17 cellular contexts compared by ENCODE assay signal in the genomic region with DNA sequence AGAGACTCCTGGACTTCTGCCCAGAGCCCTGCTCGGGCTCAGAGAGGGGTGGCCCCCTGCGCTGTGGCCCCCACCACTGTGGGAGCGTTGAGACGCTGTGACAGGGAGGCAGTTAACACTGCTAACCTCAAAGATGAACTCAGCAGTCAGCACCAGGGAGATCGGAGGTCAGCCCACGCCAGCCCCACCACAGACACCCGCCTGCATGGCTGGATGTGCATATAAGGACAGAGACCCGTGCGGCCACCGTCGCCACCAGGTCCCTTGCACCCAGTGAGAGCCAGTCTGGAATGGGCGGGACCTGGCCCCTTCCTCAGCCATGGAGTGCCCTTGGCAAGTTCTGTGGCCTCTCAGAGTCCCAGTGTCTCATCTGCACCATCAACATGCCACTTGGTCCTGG. TPM values are rescaled to one million over a fixed set of nuclear protein-coding genes. Genes with fewer than 3 reads are reported as not detected.
DNase-seq lines count a peak whose midpoint lies in the region; ATAC-seq and TF ChIP-seq lines count a peak whose summit lies in the region.
"Had no signal": no experiment of that assay in that cellular context is flagged by ENCODE, and none has a peak within 500 bp of the region (broad histone marks: within the 10 kb centered on the region; RNA-seq: fewer than 3 reads in every experiment).

No MANE protein-coding gene starts in this region.

- intact Hi-C loops in activated T-helper 2 cell treated with anti-CD3 and anti-CD28 coated beads, Interferon-gamma antibody, Interleukin-2, Interleukin-4, amounts not matched to agents 10 μg/mL and 5 μg/mL and 100 μg/mL, durations not matched to agents 14 hours and 24 hours and 36 hours (cut with micrococcal nuclease): loop anchor here (5.0 kb wide), 2 partner anchors 67 to 173 kb away; no protein-coding TSS in a partner anchor

- H3K9me3 Mint-ChIP-seq in activated CD8-positive, alpha-beta memory T cell treated with anti-CD3 and anti-CD28 coated beads, Interleukin-2, amount 10 ng/mL, durations not matched to agents 7 days and 5 days (ENCODE audit: low read depth): no peaks in the 10 kb centered on the region
- no peaks in the 10 kb centered on the region for H3K9me3 Mint-ChIP-seq in activated T-helper 2 cell treated with anti-CD3 and anti-CD28 coated beads, Interferon-gamma antibody, Interleukin-2, Interleukin-4, amounts not matched to agents 10 μg/mL and 5 μg/mL and 100 μg/mL, durations not matched to agents 14 hours and 24 hours and 36 hours
- H3K9me3 Mint-ChIP-seq in neural crest cell: no peaks in the 10 kb centered on the region
- H3K9me3 Mint-ChIP-seq: CD4-positive, CD25-positive, alpha-beta regulatory T cell; mesothelial cell of epicardium had no signal

- no peaks in the 10 kb centered on the region for H3K27me3 Mint-ChIP-seq in activated CD8-positive, alpha-beta memory T cell treated with anti-CD3 and anti-CD28 coated beads, Interleukin-2, amount 10 ng/mL, durations not matched to agents 7 days and 5 days
- H3K27me3 Mint-ChIP-seq in activated T-helper 2 cell treated with anti-CD3 and anti-CD28 coated beads, Interferon-gamma antibody, Interleukin-2, Interleukin-4, amounts not matched to agents 10 μg/mL and 5 μg/mL and 100 μg/mL, durations not matched to agents 14 hours and 24 hours and 36 hours (ENCODE audit: low read depth): no peaks in the 10 kb centered on the region
- H3K27me3 Mint-ChIP-seq in neural crest cell (ENCODE audit: low read depth): peaks cover 2% of the 10 kb centered on the region

- TF ChIP-seq CTCF in neural crest cell (conservative IDR thresholded peaks at IDR 0.05): no peak

- peak; percentile 42 for ATAC-seq in activated CD8-positive, alpha-beta memory T cell treated with anti-CD3 and anti-CD28 coated beads, Interleukin-2, amount 10 ng/mL, durations not matched to agents 7 days and 5 days

- CTCF ChIA-PET in activated CD8-positive, alpha-beta memory T cell treated with anti-CD3 and anti-CD28 coated beads, Interleukin-2, amount 10 ng/mL, durations not matched to agents 7 days and 5 days (lab: Charles Lee): interaction anchor here (1.4 to 3.6 kb wide), 3 partner anchors 10 to 66 kb away, joined by 5 to 34 read pairs (median 5); partner anchors contain the start of gene FES

- no peaks in the 10 kb centered on the region; the same call in 1 of the 2 replicates for H3K36me3 ChIP-seq in H7 (replicated peaks; ENCODE audit: control insufficient read depth, insufficient read depth, low read length)
- H3K36me3 ChIP-seq: breast epithelium, neutrophil had no signal

- H3K36me3 Mint-ChIP-seq in activated CD8-positive, alpha-beta memory T cell treated with anti-CD3 and anti-CD28 coated beads, Interleukin-2, amount 10 ng/mL, durations not matched to agents 7 days and 5 days: peaks cover 20% of the 10 kb centered on the region
- peaks cover 13% of the 10 kb centered on the region for H3K36me3 Mint-ChIP-seq in activated T-helper 2 cell treated with anti-CD3 and anti-CD28 coated beads, Interferon-gamma antibody, Interleukin-2, Interleukin-4, amounts not matched to agents 10 μg/mL and 5 μg/mL and 100 μg/mL, durations not matched to agents 14 hours and 24 hours and 36 hours (ENCODE audit: low read depth)
- H3K36me3 Mint-ChIP-seq in neural crest cell (ENCODE audit: low read depth): no peaks in the 10 kb centered on the region
- H3K36me3 Mint-ChIP-seq: mesothelial cell of epicardium had no signal

- H3K4me3 Mint-ChIP-seq in activated CD8-positive, alpha-beta memory T cell treated with anti-CD3 and anti-CD28 coated beads, Interleukin-2, amount 10 ng/mL, durations not matched to agents 7 days and 5 days: no peak overlapping the region
- no peak overlapping the region for H3K4me3 Mint-ChIP-seq in activated T-helper 2 cell treated with anti-CD3 and anti-CD28 coated beads, Interferon-gamma antibody, Interleukin-2, Interleukin-4, amounts not matched to agents 10 μg/mL and 5 μg/mL and 100 μg/mL, durations not matched to agents 14 hours and 24 hours and 36 hours (ENCODE audit: low read depth)
- no peak overlapping the region for H3K4me3 Mint-ChIP-seq in neural crest cell
- H3K4me3 Mint-ChIP-seq: CD4-positive, CD25-positive, alpha-beta regulatory T cell; mesothelial cell of epicardium had no signal

- H3K4me1 Mint-ChIP-seq in activated CD8-positive, alpha-beta memory T cell treated with anti-CD3 and anti-CD28 coated beads, Interleukin-2, amount 10 ng/mL, durations not matched to agents 7 days and 5 days: peaks cover 78% of the 10 kb centered on the region
- H3K4me1 Mint-ChIP-seq in activated T-helper 2 cell treated with anti-CD3 and anti-CD28 coated beads, Interferon-gamma antibody, Interleukin-2, Interleukin-4, amounts not matched to agents 10 μg/mL and 5 μg/mL and 100 μg/mL, durations not matched to agents 14 hours and 24 hours and 36 hours (ENCODE audit: low read depth): peaks cover 57% of the 10 kb centered on the region
- peaks cover 6% of the 10 kb centered on the region for H3K4me1 Mint-ChIP-seq in neural crest cell

- peak overlapping the region; percentile 91 for H3K27ac Mint-ChIP-seq in activated CD8-positive, alpha-beta memory T cell treated with anti-CD3 and anti-CD28 coated beads, Interleukin-2, amount 10 ng/mL, durations not matched to agents 7 days and 5 days
- peak overlapping the region; percentile 86 for H3K27ac Mint-ChIP-seq in activated T-helper 2 cell treated with anti-CD3 and anti-CD28 coated beads, Interferon-gamma antibody, Interleukin-2, Interleukin-4, amounts not matched to agents 10 μg/mL and 5 μg/mL and 100 μg/mL, durations not matched to agents 14 hours and 24 hours and 36 hours
- H3K27ac Mint-ChIP-seq in neural crest cell (ENCODE audit: unreplicated experiment): peak overlapping the region; percentile 6
- H3K27ac Mint-ChIP-seq: CD4-positive, CD25-positive, alpha-beta regulatory T cell; mesothelial cell of epicardium had no signal

- H3K27me3 ChIP-seq in H7 (ENCODE audit: control insufficient read depth, insufficient read depth, low read length): no peaks in the 10 kb centered on the region
- H3K27me3 ChIP-seq: breast epithelium, neutrophil had no signal

- peak; percentile 77 for DNase-seq in activated CD8-positive, alpha-beta memory T cell treated with anti-CD3 and anti-CD28 coated beads, Interleukin-2, amount 10 ng/mL, durations not matched to agents 7 days and 5 days
- no peak for DNase-seq in activated CD8-positive, alpha-beta memory T cell treated with anti-CD3 and anti-CD28 coated beads for 24 hours
- DNase-seq in H7 (peak; percentile 45), neural crest cell (ENCODE audit: low read depth, low spot score) (no peak), NCI-H526 treated with DMSO at 0.1 percent for 48 hours (lab: John Stamatoyannopoulos, UW) (no peak), D341Med (ENCODE audit: low spot score) (no peak), mucosa of gallbladder (ENCODE audit: low spot score) (no peak)
- no peak for DNase-seq in activated T-helper 2 cell treated with anti-CD3 and anti-CD28 coated beads, Interferon-gamma antibody, Interleukin-2, Interleukin-4, amounts not matched to agents 10 μg/mL and 5 μg/mL and 100 μg/mL, durations not matched to agents 14 hours and 24 hours and 36 hours (ENCODE audit: low spot score)
- DNase-seq: CD4-positive, CD25-positive, alpha-beta regulatory T cell; foreskin melanocyte; NCI-H1930; NCI-H510A treated with DMSO at 0.1 percent for 48 hours; stimulated activated naive CD4-positive, alpha-beta T cell treated with Interleukin-2 at 50 U/mL for 16 hours; WERI-Rb-1 had no signal

- H3K4me3 ChIP-seq in H7 (ENCODE audit: insufficient read depth, low read depth, low read length): no peak overlapping the region
- H3K4me3 ChIP-seq: breast epithelium had no signal

RNA-seq across cellular contexts. Expression of gene FURIN, which starts 48.5 kb away (rescaled TPM):
- 100 to 1,000 TPM; 487 to 625 TPM for total RNA-seq in activated CD8-positive, alpha-beta memory T cell treated with anti-CD3 and anti-CD28 coated beads, Interleukin-2, amount 10 ng/mL, durations not matched to agents 7 days and 5 days
- total RNA-seq in H7 (2014; rRNA removed; shearing (Covaris generic)): 56.5 and 68.9 TPM in 2 replicates
- 564 and 570 TPM in 2 replicates for total RNA-seq in activated T-helper 2 cell treated with anti-CD3 and anti-CD28 coated beads, Interferon-gamma antibody, Interleukin-2, Interleukin-4, amounts not matched to agents 10 μg/mL and 5 μg/mL and 100 μg/mL, durations not matched to agents 14 hours and 24 hours and 36 hours
- total RNA-seq in neural crest cell: 14.8 and 15.7 TPM in 2 replicates
- total RNA-seq in mucosa of gallbladder: 33.8 TPM

Comparison
In these comparisons a context has a peak if more than half of its experiments do, and no peak if none do; other contexts are left out.
1. DNase-seq: peak in activated CD8-positive, alpha-beta memory T cell treated with anti-CD3 and anti-CD28 coated beads, Interleukin-2, amount 10 ng/mL, durations not matched to agents 7 days and 5 days (single experiment) and H7 (single experiment); none in activated CD8-positive, alpha-beta memory T cell treated with anti-CD3 and anti-CD28 coated beads for 24 hours (single experiment), activated T-helper 2 cell treated with anti-CD3 and anti-CD28 coated beads, Interferon-gamma antibody, Interleukin-2, Interleukin-4, amounts not matched to agents 10 μg/mL and 5 μg/mL and 100 μg/mL, durations not matched to agents 14 hours and 24 hours and 36 hours (single experiment), neural crest cell (single experiment), NCI-H526 treated with DMSO at 0.1 percent for 48 hours (single experiment), D341Med (single experiment) and mucosa of gallbladder (single experiment).
2. H3K27ac Mint-ChIP-seq: peak in every context shown above with its lines; median percentile 91 in activated CD8-positive, alpha-beta memory T cell treated with anti-CD3 and anti-CD28 coated beads, Interleukin-2, amount 10 ng/mL, durations not matched to agents 7 days and 5 days; 86 in activated T-helper 2 cell treated with anti-CD3 and anti-CD28 coated beads, Interferon-gamma antibody, Interleukin-2, Interleukin-4, amounts not matched to agents 10 μg/mL and 5 μg/mL and 100 μg/mL, durations not matched to agents 14 hours and 24 hours and 36 hours; 6 in neural crest cell.